1 cellular context compared by ENCODE assay signal in the genomic region with DNA sequence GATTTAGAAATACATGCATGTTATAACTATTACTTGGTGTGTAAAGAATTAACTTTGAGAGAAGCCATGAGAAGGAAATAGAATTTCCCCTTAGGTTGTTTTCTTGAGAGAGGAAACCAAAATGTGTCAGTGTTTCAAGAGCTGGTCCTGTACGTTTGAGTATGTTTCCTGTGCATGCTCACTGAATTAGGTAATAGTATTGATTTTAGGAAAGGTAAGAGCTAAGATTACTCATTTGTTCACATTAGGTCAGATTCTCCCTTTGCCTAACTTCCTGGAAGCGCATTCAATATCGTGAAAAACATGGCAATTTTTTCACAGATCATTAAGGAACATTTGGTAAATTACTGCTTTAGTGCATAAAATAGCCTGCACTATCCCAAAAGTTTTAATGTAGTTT.
TF ChIP-seq lines count a peak whose summit lies in the region.

No MANE protein-coding gene starts in this region.

TF ChIP-seq in HepG2, 621 proteins besides CTCF, POLR2A, EP300 and RAD21 (continued from another document):
- peak; percentile 82 for TF ChIP-seq MIXL1 (CRISPR knock-in tag; IDR thresholded peaks at IDR 0.05)
- TF ChIP-seq SIX4 (CRISPR knock-in tag; IDR thresholded peaks at IDR 0.05), result peak; percentile 20; the same call in 1 of the 2 replicates
- TF ChIP-seq, protein P1, sequence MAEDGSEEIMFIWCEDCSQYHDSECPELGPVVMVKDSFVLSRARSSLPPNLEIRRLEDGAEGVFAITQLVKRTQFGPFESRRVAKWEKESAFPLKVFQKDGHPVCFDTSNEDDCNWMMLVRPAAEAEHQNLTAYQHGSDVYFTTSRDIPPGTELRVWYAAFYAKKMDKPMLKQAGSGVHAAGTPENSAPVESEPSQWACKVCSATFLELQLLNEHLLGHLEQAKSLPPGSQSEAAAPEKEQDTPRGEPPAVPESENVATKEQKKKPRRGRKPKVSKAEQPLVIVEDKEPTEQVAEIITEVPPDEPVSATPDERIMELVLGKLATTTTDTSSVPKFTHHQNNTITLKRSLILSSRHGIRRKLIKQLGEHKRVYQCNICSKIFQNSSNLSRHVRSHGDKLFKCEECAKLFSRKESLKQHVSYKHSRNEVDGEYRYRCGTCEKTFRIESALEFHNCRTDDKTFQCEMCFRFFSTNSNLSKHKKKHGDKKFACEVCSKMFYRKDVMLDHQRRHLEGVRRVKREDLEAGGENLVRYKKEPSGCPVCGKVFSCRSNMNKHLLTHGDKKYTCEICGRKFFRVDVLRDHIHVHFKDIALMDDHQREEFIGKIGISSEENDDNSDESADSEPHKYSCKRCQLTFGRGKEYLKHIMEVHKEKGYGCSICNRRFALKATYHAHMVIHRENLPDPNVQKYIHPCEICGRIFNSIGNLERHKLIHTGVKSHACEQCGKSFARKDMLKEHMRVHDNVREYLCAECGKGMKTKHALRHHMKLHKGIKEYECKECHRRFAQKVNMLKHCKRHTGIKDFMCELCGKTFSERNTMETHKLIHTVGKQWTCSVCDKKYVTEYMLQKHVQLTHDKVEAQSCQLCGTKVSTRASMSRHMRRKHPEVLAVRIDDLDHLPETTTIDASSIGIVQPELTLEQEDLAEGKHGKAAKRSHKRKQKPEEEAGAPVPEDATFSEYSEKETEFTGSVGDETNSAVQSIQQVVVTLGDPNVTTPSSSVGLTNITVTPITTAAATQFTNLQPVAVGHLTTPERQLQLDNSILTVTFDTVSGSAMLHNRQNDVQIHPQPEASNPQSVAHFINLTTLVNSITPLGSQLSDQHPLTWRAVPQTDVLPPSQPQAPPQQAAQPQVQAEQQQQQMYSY (CRISPR knock-in tag; IDR thresholded peaks at IDR 0.05), result no peak
- TF ChIP-seq U2AF1 (optimal IDR thresholded peaks at IDR 0.05; ENCODE audit: low read depth, low read length), result no peak
- peak; percentile 93 for TF ChIP-seq CEBPG (CRISPR knock-in tag; IDR thresholded peaks at IDR 0.05)
- TF ChIP-seq ELF3 (CRISPR knock-in tag; IDR thresholded peaks at IDR 0.05), result peak; percentile 90
- TF ChIP-seq NR2F6 (IDR thresholded peaks at IDR 0.05), result no peak
- TF ChIP-seq NR2F6 (CRISPR knock-in tag; IDR thresholded peaks at IDR 0.05), result peak; percentile 21; the same call in 1 of the 2 replicates
- TF ChIP-seq GATAD2A (CRISPR knock-in tag; IDR thresholded peaks at IDR 0.05), result peak; percentile 82
